In genomic region chr5:52665544-52665943, GRCh38 we compare ENCODE assay signal across 24 cellular contexts.
DNase-seq lines count a peak whose midpoint lies in the region; ATAC-seq, FAIRE-seq and TF ChIP-seq lines count a peak whose summit lies in the region.
"Had no signal": no experiment of that assay in that cellular context is flagged by ENCODE, and none has a peak within 500 bp of the region (broad histone marks: within the 10 kb centered on the region; RNA-seq: fewer than 3 reads in every experiment).

No MANE protein-coding gene starts in this region.

- H2AK5ac ChIP-seq in H9 (ENCODE audit: insufficient read length, low read length) = no peak overlapping the region

- H3K4me3 Mint-ChIP-seq in H9 = no peak overlapping the region
- no peak overlapping the region for H3K4me3 Mint-ChIP-seq in CD8-positive, alpha-beta T cell
- H3K4me3 Mint-ChIP-seq: activated naive CD8-positive, alpha-beta T cell; activated T-cell treated with anti-CD3 and anti-CD28 coated beads, Interleukin-2, amount 50 U/mL, for 4 hours; effector memory CD8-positive, alpha-beta T cell; stimulated activated memory B cell treated with anti-CD40 and anti-IgM and Interleukin-4, amounts not matched to agents 10 μg/mL and 1 μg/mL and 100 μg/mL, for 72 hours; type B pancreatic cell had no signal

- H4K5ac ChIP-seq in H9 (ENCODE audit: insufficient read length, low read depth, low read length) = no peak overlapping the region

- H4K8ac ChIP-seq in H9 (replicated peaks; ENCODE audit: insufficient read length, low read depth, low read length) = no peak overlapping the region

- no peak for DNase-seq in H9
- DNase-seq in body of pancreas = peak in 1 of 4 donors; percentile 8
- DNase-seq in left kidney (ENCODE audit: low read depth, low spot score) = peak; percentile 11
- DNase-seq in smooth muscle cell (lab: John Stamatoyannopoulos, UW; ENCODE audit: unreplicated experiment) = no peak
- no peak for DNase-seq in NK-92 treated with Interleukin-12 subunit alpha and Interleukin-12 subunit beta, amount 100 ng/mL, for 24 hours (lab: John Stamatoyannopoulos, UW)
- DNase-seq in activated naive CD4-positive, alpha-beta T cell treated with Interleukin-2 at 50 U/mL for 16 hours = no peak
- no peak for DNase-seq in CD8-positive, alpha-beta T cell
- no peak for DNase-seq in RCC 7860 (ENCODE audit: low spot score)
- DNase-seq: activated CD4-positive, alpha-beta T cell treated with anti-CD3 and anti-CD28 coated beads, Interleukin-2, amount 50 U/mL, for 48 hours; activated T-cell treated with anti-CD3 and anti-CD28 coated beads, Interleukin-2, amount 50 U/mL, for 4 hours; C1 segment of cervical spinal cord; DMS153; effector memory CD8-positive, alpha-beta T cell; HCEC 1CT; MG63; NCI-H2029; NCI-H524 treated with DMSO at 0.1 percent for 48 hours; PC-3 had no signal

- no peaks in the 10 kb centered on the region for H3K9me3 ChIP-seq in H9 (ENCODE audit: control insufficient read depth, low read depth, low read length)
- H3K9me3 ChIP-seq in body of pancreas = no peaks in the 10 kb centered on the region
- no peaks in the 10 kb centered on the region for H3K9me3 ChIP-seq in smooth muscle cell (replicated peaks; ENCODE audit: low read depth)
- H3K9me3 ChIP-seq in CD8-positive, alpha-beta T cell (ENCODE audit: low read length) = no peaks in the 10 kb centered on the region
- H3K9me3 ChIP-seq: gastroesophageal sphincter, MG63 had no signal

- H2BK15ac ChIP-seq in H9 (ENCODE audit: low read depth, low read length) = no peak overlapping the region

- H3F3A ChIP-seq in smooth muscle cell (ENCODE audit: low read depth) = peaks cover 8% of the 10 kb centered on the region

- POLR2A ChIA-PET in CD8-positive, alpha-beta T cell (lab: Charles Lee) = no interaction called here

- no peak for FAIRE-seq in RCC 7860 (lab: Jason Lieb, UNC)

- no peak overlapping the region for H3K56ac ChIP-seq in H9 (ENCODE audit: insufficient read length, low read depth, low read length)

- H3K14ac ChIP-seq in H9 (ENCODE audit: insufficient read depth, low read length) = no peak overlapping the region

- no peak overlapping the region for H3K4me2 ChIP-seq in H9 (ENCODE audit: insufficient read depth, insufficient read length, low read length)
- H3K4me2 ChIP-seq in smooth muscle cell = peak overlapping the region; percentile 60

- TF ChIP-seq CTCF in H9 (conservative IDR thresholded peaks at IDR 0.05) = no peak
- TF ChIP-seq CTCF in body of pancreas (IDR thresholded peaks at IDR 0.05) = no peak
- TF ChIP-seq CTCF in smooth muscle cell (IDR thresholded peaks at IDR 0.05; ENCODE audit: borderline replicate concordance, insufficient read depth, poor library complexity, severe bottlenecking) = no peak
- no peak for TF ChIP-seq CTCF in CD8-positive, alpha-beta T cell (IDR thresholded peaks at IDR 0.05)

- intact Hi-C loops in body of pancreas (cut with DNase I) = no loop called here
- intact Hi-C loops in CD8-positive, alpha-beta T cell (cut with DNase I, micrococcal nuclease) = loop anchor here (5.0 to 10.0 kb wide), 2 partner anchors 249 to 432 kb away; no protein-coding TSS in a partner anchor

- no peak overlapping the region for H2BK12ac ChIP-seq in H9 (ENCODE audit: insufficient read length, low read depth, low read length)

- H3K27me3 ChIP-seq in H9 (ENCODE audit: insufficient read depth, low read length) = no peaks in the 10 kb centered on the region
- H3K27me3 ChIP-seq in body of pancreas = no peaks in the 10 kb centered on the region
- H3K27me3 ChIP-seq in smooth muscle cell (ENCODE audit: low read depth) = no peaks in the 10 kb centered on the region
- no peaks in the 10 kb centered on the region for H3K27me3 ChIP-seq in CD8-positive, alpha-beta T cell (ENCODE audit: insufficient read depth, low read length)
- H3K27me3 ChIP-seq: cardiac muscle cell, gastroesophageal sphincter, MG63 had no signal

- H3K36me3 ChIP-seq in body of pancreas (replicated peaks in 1 of 2; ENCODE audit: insufficient read depth in 1 of 2, low read depth in 2 of 2) (no peaks in the 10 kb centered on the region), smooth muscle cell (ENCODE audit: low read depth) (no peaks in the 10 kb centered on the region)
- no peaks in the 10 kb centered on the region for H3K36me3 ChIP-seq in CD8-positive, alpha-beta T cell (ENCODE audit: insufficient read depth, low read length)
- H3K36me3 ChIP-seq: cardiac muscle cell, gastroesophageal sphincter, MG63 had no signal

- H3K23ac ChIP-seq in H9 (ENCODE audit: insufficient read length, low read depth, low read length) = no peak overlapping the region

- H3K4me3 ChIP-seq in body of pancreas = no peak overlapping the region
- peak overlapping the region; percentile 1 for H3K4me3 ChIP-seq in smooth muscle cell
- no peak overlapping the region for H3K4me3 ChIP-seq in CD8-positive, alpha-beta T cell (ENCODE audit: low read depth, low read length)
- H3K4me3 ChIP-seq: cardiac muscle cell, gastroesophageal sphincter, MG63, skin epidermis had no signal

- no peak overlapping the region for H3K27ac ChIP-seq in H9 (ENCODE audit: insufficient read length, low read depth, low read length)
- H3K27ac ChIP-seq in body of pancreas = no peak overlapping the region
- H3K27ac ChIP-seq in smooth muscle cell (ENCODE audit: low read depth) = no peak overlapping the region
- no peak overlapping the region for H3K27ac ChIP-seq in CD8-positive, alpha-beta T cell (ENCODE audit: low read depth, low read length)
- H3K27ac ChIP-seq: cardiac muscle cell, gastroesophageal sphincter, skin epidermis had no signal

- H2BK5ac ChIP-seq in H9 (ENCODE audit: insufficient read length, low read length) = no peak overlapping the region

- no peak overlapping the region for H2BK120ac ChIP-seq in H9 (ENCODE audit: low read depth, low read length, poor library complexity, severe bottlenecking)

- no peaks in the 10 kb centered on the region for H3K79me1 ChIP-seq in H9 (ENCODE audit: insufficient read depth, low read depth, low read length, poor library complexity, severe bottlenecking)

- no CpG with 5 or more reads among the region's 2 CpGs for WGBS in H9 (ENCODE audit: extremely low coverage, insufficient read length, low lambda C conversion rate)
- WGBS in body of pancreas, 2 donors = 24 to 29% methylated on average over 2 of the region's 2 CpGs
- WGBS in smooth muscle cell (ENCODE audit: low lambda C conversion rate) = 32% methylated on average over 2 of the region's 2 CpGs

- no peak for TF ChIP-seq POLR2A in body of pancreas (IDR thresholded peaks at IDR 0.05)

- ATAC-seq in body of pancreas = peak; percentile 40
- ATAC-seq in CD8-positive, alpha-beta T cell = no peak
- ATAC-seq: activated T-cell treated with anti-CD3 and anti-CD28 coated beads, Interleukin-2, amount 50 U/mL, for 4 hours; effector memory CD8-positive, alpha-beta T cell; gastroesophageal sphincter; PC-3; stimulated activated memory B cell treated with anti-CD40 and anti-IgM and Interleukin-4, amounts not matched to agents 10 μg/mL and 1 μg/mL and 100 μg/mL, for 72 hours had no signal

- H3K4me1 Mint-ChIP-seq in H9 = no peaks in the 10 kb centered on the region
- peaks cover 2% of the 10 kb centered on the region for H3K4me1 Mint-ChIP-seq in CD8-positive, alpha-beta T cell (ENCODE audit: low read depth)
- H3K4me1 Mint-ChIP-seq: stimulated activated memory B cell treated with anti-CD40 and anti-IgM and Interleukin-4, amounts not matched to agents 10 μg/mL and 1 μg/mL and 100 μg/mL, for 72 hours had no signal

- no peak overlapping the region for H2BK20ac ChIP-seq in H9 (ENCODE audit: low read depth, low read length, poor library complexity, severe bottlenecking)

- H3K27ac Mint-ChIP-seq in H9 = no peak overlapping the region
- no peak overlapping the region for H3K27ac Mint-ChIP-seq in CD8-positive, alpha-beta T cell
- H3K27ac Mint-ChIP-seq: activated naive CD8-positive, alpha-beta T cell; effector memory CD8-positive, alpha-beta T cell; stimulated activated memory B cell treated with anti-CD40 and anti-IgM and Interleukin-4, amounts not matched to agents 10 μg/mL and 1 μg/mL and 100 μg/mL, for 72 hours; type B pancreatic cell had no signal

- H3K36me3 Mint-ChIP-seq in H9 (ENCODE audit: insufficient read depth in 1 of 3, low read depth in 3 of 3) = no peaks in the 10 kb centered on the region
- no peaks in the 10 kb centered on the region for H3K36me3 Mint-ChIP-seq in CD8-positive, alpha-beta T cell
- H3K36me3 Mint-ChIP-seq: activated naive CD8-positive, alpha-beta T cell; stimulated activated memory B cell treated with anti-CD40 and anti-IgM and Interleukin-4, amounts not matched to agents 10 μg/mL and 1 μg/mL and 100 μg/mL, for 72 hours; type B pancreatic cell had no signal

- H3K4ac ChIP-seq in H9 (ENCODE audit: low read depth, low read length) = no peak overlapping the region

- H3T11ph ChIP-seq in H9 (ENCODE audit: low read length) = no peak overlapping the region

- H3K79me2 ChIP-seq in H9 (ENCODE audit: insufficient read depth, low read length) (no peaks in the 10 kb centered on the region), smooth muscle cell (ENCODE audit: low read depth) (no peaks in the 10 kb centered on the region)

- H3K23me2 ChIP-seq in H9 (ENCODE audit: insufficient read length, low read depth, low read length, poor library complexity, severe bottlenecking) = no peaks in the 10 kb centered on the region

- H3K27me3 Mint-ChIP-seq in H9 (ENCODE audit: low read depth) = no peaks in the 10 kb centered on the region
- H3K27me3 Mint-ChIP-seq in CD8-positive, alpha-beta T cell (ENCODE audit: low read depth) = no peaks in the 10 kb centered on the region
- H3K27me3 Mint-ChIP-seq: activated naive CD8-positive, alpha-beta T cell; type B pancreatic cell had no signal

- peak overlapping the region; percentile 32 for H2AFZ ChIP-seq in H9 (ENCODE audit: low read length)
- H2AFZ ChIP-seq in smooth muscle cell (ENCODE audit: low read depth) = peak overlapping the region; percentile 78

- H3K4me1 ChIP-seq in H9 (ENCODE audit: insufficient read depth, low read length) (no peaks in the 10 kb centered on the region), body of pancreas (no peaks in the 10 kb centered on the region), smooth muscle cell (ENCODE audit: low read depth) (peaks cover 8% of the 10 kb centered on the region)
- no peaks in the 10 kb centered on the region for H3K4me1 ChIP-seq in CD8-positive, alpha-beta T cell (ENCODE audit: insufficient read depth, low read length)
- H3K4me1 ChIP-seq: gastroesophageal sphincter had no signal

- no peaks in the 10 kb centered on the region for H3K9me3 Mint-ChIP-seq in H9
- H3K9me3 Mint-ChIP-seq in CD8-positive, alpha-beta T cell = no peaks in the 10 kb centered on the region
- H3K9me3 Mint-ChIP-seq: activated T-cell treated with anti-CD3 and anti-CD28 coated beads, Interleukin-2, amount 50 U/mL, for 4 hours; effector memory CD8-positive, alpha-beta T cell; stimulated activated memory B cell treated with anti-CD40 and anti-IgM and Interleukin-4, amounts not matched to agents 10 μg/mL and 1 μg/mL and 100 μg/mL, for 72 hours; type B pancreatic cell had no signal

- H3K9ac ChIP-seq in H9 (ENCODE audit: extremely low read depth, insufficient read length, low read length) (no peak overlapping the region), smooth muscle cell (ENCODE audit: low read depth) (no peak overlapping the region)

- H4K20me1 ChIP-seq in H9 (ENCODE audit: control insufficient read depth, insufficient read depth, insufficient read length) (no peaks in the 10 kb centered on the region), smooth muscle cell (ENCODE audit: low read depth) (no peaks in the 10 kb centered on the region)

- H4K91ac ChIP-seq in H9 (ENCODE audit: insufficient read length, low read depth, low read length) = no peak overlapping the region

- no peak overlapping the region for H3K18ac ChIP-seq in H9 (ENCODE audit: insufficient read length, low read depth, low read length)

- CTCF ChIA-PET in CD8-positive, alpha-beta T cell (lab: Charles Lee) = interaction anchor here (1.8 kb wide), 1 partner anchor 28 kb away, joined by 4 read pairs; no protein-coding TSS in a partner anchor
